20 cellular contexts compared by ENCODE assay signal in genomic region chr10:60570272-60570865, GRCh38.
DNase-seq lines count a peak whose midpoint lies in the region; ATAC-seq, FAIRE-seq and TF ChIP-seq lines count a peak whose summit lies in the region.
"Had no signal": no experiment of that assay in that cellular context is flagged by ENCODE, and none has a peak within 500 bp of the region (broad histone marks: within the 10 kb centered on the region; RNA-seq: fewer than 3 reads in every experiment).

No MANE protein-coding gene starts in this region.

- no peak for FAIRE-seq in pancreas (lab: Jason Lieb, UNC)
- FAIRE-seq: endothelial cell of umbilical vein, urothelium cell line had no signal

- H3K9ac ChIP-seq in GM23248 (no peak overlapping the region), Karpas-422 (ENCODE audit: low read length) (no peak overlapping the region)

- peak overlapping the region; percentile 92 for H3K4me3 Mint-ChIP-seq in activated T-cell treated with anti-CD3 and anti-CD28 coated beads, Interleukin-2, amount 50 U/mL, for 4 hours
- no peak overlapping the region for H3K4me3 Mint-ChIP-seq in activated CD8-positive, alpha-beta T cell treated with anti-CD3 and anti-CD28 coated beads, Interleukin-2, amount 10 ng/mL, durations not matched to agents 7 days and 5 days
- H3K4me3 Mint-ChIP-seq in stimulated activated naive CD8-positive, alpha-beta T cell treated with anti-CD3 and anti-CD28 coated beads, Interleukin-15, amount 100 ng/mL, for 72 hours = peak overlapping the region; percentile 56 to 84
- H3K4me3 Mint-ChIP-seq: CD8-positive, alpha-beta memory T cell; naive B cell had no signal

- no peak overlapping the region for H3K4me2 ChIP-seq in GM23248 (ENCODE audit: unreplicated experiment)
- no peak overlapping the region for H3K4me2 ChIP-seq in Karpas-422 (ENCODE audit: low read depth, low read length, poor library complexity, severe bottlenecking)

- no peaks in the 10 kb centered on the region for H3K79me2 ChIP-seq in GM23248 (ENCODE audit: insufficient read depth)
- H3K79me2 ChIP-seq in Karpas-422 (ENCODE audit: low read length) = no peaks in the 10 kb centered on the region

- H3K4me1 ChIP-seq in pancreas = peaks cover 0 to 13% (median 7%) of the 10 kb centered on the region in 3 donors
- H3K4me1 ChIP-seq in GM23248 (ENCODE audit: insufficient read depth) = peaks cover 6% of the 10 kb centered on the region; the same call in 1 of the 2 replicates
- H3K4me1 ChIP-seq in Karpas-422 (ENCODE audit: low read length) = 0 out of 2 replicates have a peak, but pooled peaks cover 5% of the 10 kb centered on the region

- H3K27ac ChIP-seq in layer of hippocampus (ENCODE audit: low read depth, low read length) (peak overlapping the region; percentile 6), pancreas (no peak overlapping the region), GM23248 (no peak overlapping the region), Karpas-422 (ENCODE audit: low read length) (no peak overlapping the region)
- H3K27ac ChIP-seq: foreskin keratinocyte had no signal

- no peak for DNase-seq in activated T-cell treated with anti-CD3 and anti-CD28 coated beads, Interleukin-2, amount 50 U/mL, for 4 hours
- no peak for DNase-seq in activated T-cell treated with anti-CD3 and anti-CD28 coated beads, Interleukin-2, amount 50 U/mL, for 1 hour
- DNase-seq in activated CD8-positive, alpha-beta T cell treated with anti-CD3 and anti-CD28 coated beads, Interleukin-2, amount 10 ng/mL, durations not matched to agents 7 days and 5 days = no peak
- DNase-seq in stimulated activated naive CD8-positive, alpha-beta T cell treated with anti-CD3 and anti-CD28 coated beads, Interleukin-15, amount 100 ng/mL, for 72 hours = no peak
- DNase-seq in pancreas (no peak), GM23248 (no peak), Karpas-422 (no peak)
- DNase-seq: activated CD4-positive, CD25-positive, alpha-beta regulatory T cell; CD8-positive, alpha-beta memory T cell; DMS79 treated with DMSO at 0.1 percent for 48 hours; foreskin keratinocyte; left ventricle myocardium superior; naive B cell; NCI-H1694 treated with DMSO at 0.1 percent for 48 hours; NCI-H446 treated with DMSO at 0.1 percent for 48 hours; right cardiac atrium; stimulated activated naive CD4-positive, alpha-beta T cell treated with Interleukin-2 at 50 U/mL for 16 hours had no signal

- no peak for TF ChIP-seq CTCF in pancreas (IDR thresholded peaks at IDR 0.05)

- H3K27me3 ChIP-seq in layer of hippocampus (ENCODE audit: control insufficient read depth, insufficient read depth, low read length) = no peaks in the 10 kb centered on the region
- H3K27me3 ChIP-seq in pancreas = no peaks in the 10 kb centered on the region
- no peaks in the 10 kb centered on the region for H3K27me3 ChIP-seq in GM23248 (replicated peaks; ENCODE audit: insufficient read depth)
- no peaks in the 10 kb centered on the region for H3K27me3 ChIP-seq in Karpas-422 (ENCODE audit: low read length)
- H3K27me3 ChIP-seq: foreskin keratinocyte had no signal

- 83 to 100% methylated on average over 1 of the region's 1 CpG for WGBS in pancreas, 2 donors
- 21 to 38% methylated on average over 1 of the region's 1 CpG for WGBS in GM23248 (ENCODE audit: low coverage in 1 of 2, low lambda C conversion rate in 2 of 2, missing lambda C conversion rate in 2 of 2), 2 experiments

- H3K9me3 Mint-ChIP-seq in activated T-cell treated with anti-CD3 and anti-CD28 coated beads, Interleukin-2, amount 50 U/mL, for 4 hours = peaks cover 11% of the 10 kb centered on the region
- H3K9me3 Mint-ChIP-seq in activated CD8-positive, alpha-beta T cell treated with anti-CD3 and anti-CD28 coated beads, Interleukin-2, amount 10 ng/mL, durations not matched to agents 7 days and 5 days (ENCODE audit: insufficient read depth) = no peaks in the 10 kb centered on the region
- H3K9me3 Mint-ChIP-seq in stimulated activated naive CD8-positive, alpha-beta T cell treated with anti-CD3 and anti-CD28 coated beads, Interleukin-15, amount 100 ng/mL, for 72 hours = peaks cover 23% of the 10 kb centered on the region in 2 donors

- H3K4me3 ChIP-seq in pancreas = no peak overlapping the region
- H3K4me3 ChIP-seq in GM23248 = no peak overlapping the region
- no peak overlapping the region for H3K4me3 ChIP-seq in Karpas-422 (ENCODE audit: low read length)

- H3K9me2 ChIP-seq in GM23248 (ENCODE audit: insufficient read depth) (no peaks in the 10 kb centered on the region), Karpas-422 (replicated peaks; ENCODE audit: insufficient read depth, low read length) (no peaks in the 10 kb centered on the region)

- peak overlapping the region; percentile 18 for H3K27ac Mint-ChIP-seq in activated CD8-positive, alpha-beta T cell treated with anti-CD3 and anti-CD28 coated beads, Interleukin-2, amount 10 ng/mL, durations not matched to agents 7 days and 5 days
- H3K27ac Mint-ChIP-seq in stimulated activated naive CD8-positive, alpha-beta T cell treated with anti-CD3 and anti-CD28 coated beads, Interleukin-15, amount 100 ng/mL, for 72 hours = peak overlapping the region in 1 of 2 donors; percentile 32
- H3K27ac Mint-ChIP-seq: CD8-positive, alpha-beta memory T cell; naive B cell had no signal

- intact Hi-C loops in pancreas (cut with DNase I) = no loop called here

- POLR2A ChIA-PET in activated CD8-positive, alpha-beta T cell treated with anti-CD3 and anti-CD28 coated beads, Interleukin-2, amount 10 ng/mL, durations not matched to agents 7 days and 5 days (lab: Charles Lee) = no interaction called here

- H3K36me3 ChIP-seq in pancreas (no peaks in the 10 kb centered on the region), GM23248 (ENCODE audit: low read depth) (no peaks in the 10 kb centered on the region), Karpas-422 (ENCODE audit: insufficient read depth, low read length) (no peaks in the 10 kb centered on the region)

- in situ Hi-C loops in GM23248 (cut with MboI) = no loop called here

- H3K27me3 Mint-ChIP-seq in activated T-cell treated with anti-CD3 and anti-CD28 coated beads, Interleukin-2, amount 50 U/mL, for 4 hours (ENCODE audit: low read depth) = peaks cover 3% of the 10 kb centered on the region
- H3K27me3 Mint-ChIP-seq in activated CD8-positive, alpha-beta T cell treated with anti-CD3 and anti-CD28 coated beads, Interleukin-2, amount 10 ng/mL, durations not matched to agents 7 days and 5 days (ENCODE audit: low read depth) = peaks cover 7% of the 10 kb centered on the region
- H3K27me3 Mint-ChIP-seq in stimulated activated naive CD8-positive, alpha-beta T cell treated with anti-CD3 and anti-CD28 coated beads, Interleukin-15, amount 100 ng/mL, for 72 hours = peaks cover 8% of the 10 kb centered on the region

- H3K4me1 Mint-ChIP-seq in activated T-cell treated with anti-CD3 and anti-CD28 coated beads, Interleukin-2, amount 50 U/mL, for 4 hours (ENCODE audit: low read depth) = peaks cover 44% of the 10 kb centered on the region
- H3K4me1 Mint-ChIP-seq in activated CD8-positive, alpha-beta T cell treated with anti-CD3 and anti-CD28 coated beads, Interleukin-2, amount 10 ng/mL, durations not matched to agents 7 days and 5 days (ENCODE audit: low read depth) = peaks cover 47% of the 10 kb centered on the region
- H3K4me1 Mint-ChIP-seq in stimulated activated naive CD8-positive, alpha-beta T cell treated with anti-CD3 and anti-CD28 coated beads, Interleukin-15, amount 100 ng/mL, for 72 hours = peaks cover 56% of the 10 kb centered on the region

- CTCF ChIA-PET in activated CD8-positive, alpha-beta T cell treated with anti-CD3 and anti-CD28 coated beads, Interleukin-2, amount 10 ng/mL, durations not matched to agents 7 days and 5 days (lab: Charles Lee) = interaction anchor here (0.8 to 1.3 kb wide), 2 partner anchors 9 to 75 kb away, joined by 3 to 5 read pairs; no protein-coding TSS in a partner anchor

- peaks cover 5% of the 10 kb centered on the region; the same call in 1 of the 2 replicates for H3F3A ChIP-seq in GM23248 (ENCODE audit: insufficient read depth)

- H3K36me3 Mint-ChIP-seq in activated T-cell treated with anti-CD3 and anti-CD28 coated beads, Interleukin-2, amount 50 U/mL, for 4 hours (ENCODE audit: insufficient read depth) = peaks cover 23% of the 10 kb centered on the region
- H3K36me3 Mint-ChIP-seq in activated CD8-positive, alpha-beta T cell treated with anti-CD3 and anti-CD28 coated beads, Interleukin-2, amount 10 ng/mL, durations not matched to agents 7 days and 5 days (ENCODE audit: low read depth) = peaks cover 7% of the 10 kb centered on the region

- ATAC-seq in activated T-cell treated with anti-CD3 and anti-CD28 coated beads, Interleukin-2, amount 50 U/mL, for 4 hours = no peak
- ATAC-seq in activated CD8-positive, alpha-beta T cell treated with anti-CD3 and anti-CD28 coated beads, Interleukin-2, amount 10 ng/mL, durations not matched to agents 7 days and 5 days = no peak
- ATAC-seq in stimulated activated naive CD8-positive, alpha-beta T cell treated with anti-CD3 and anti-CD28 coated beads, Interleukin-15, amount 100 ng/mL, for 72 hours = no peak
- ATAC-seq in pancreas = no peak
- ATAC-seq: foreskin keratinocyte, left ventricle myocardium superior, right cardiac atrium had no signal

- no peaks in the 10 kb centered on the region for H3K9me3 ChIP-seq in pancreas
- no peaks in the 10 kb centered on the region for H3K9me3 ChIP-seq in GM23248 (ENCODE audit: low read depth)
- no peaks in the 10 kb centered on the region for H3K9me3 ChIP-seq in Karpas-422 (ENCODE audit: low read length)

- no peaks in the 10 kb centered on the region for H4K20me1 ChIP-seq in GM23248 (ENCODE audit: insufficient read depth)
- H4K20me1 ChIP-seq in Karpas-422 (ENCODE audit: insufficient read depth, low read depth, low read length) = no peaks in the 10 kb centered on the region

- H2AFZ ChIP-seq in GM23248 = no peak overlapping the region
- H2AFZ ChIP-seq in Karpas-422 (ENCODE audit: low read length) = no peak overlapping the region
